ENCODE assay signal across 8 cellular contexts in the genomic region with DNA sequence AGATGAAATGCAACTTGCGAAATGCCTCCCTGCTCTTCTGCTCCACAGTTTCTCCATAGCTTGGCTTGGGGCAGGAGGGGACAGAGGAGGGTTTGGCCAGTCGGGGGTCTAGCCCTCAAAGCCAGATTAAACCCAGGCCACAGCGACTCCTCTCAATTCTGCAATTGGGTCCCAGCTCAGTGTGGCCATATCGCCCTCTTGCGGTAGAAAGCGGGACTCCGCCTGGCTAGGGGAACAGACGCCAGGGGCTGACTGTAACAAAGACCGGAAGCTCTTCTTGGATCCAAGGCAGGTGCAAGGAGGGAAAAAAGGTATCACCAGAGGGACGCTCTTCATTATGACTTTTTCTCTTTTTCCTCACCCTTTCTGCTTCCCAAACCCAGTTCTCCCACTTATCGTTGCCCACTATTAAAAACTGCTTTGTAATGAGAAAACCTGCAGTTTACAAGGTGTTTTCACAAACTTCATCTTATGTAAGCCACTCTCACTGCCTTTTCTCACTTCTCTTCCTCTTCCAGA. TPM values are rescaled to one million over a fixed set of nuclear protein-coding genes. Genes with fewer than 3 reads are reported as not detected.
DNase-seq lines count a peak whose midpoint lies in the region; ATAC-seq and TF ChIP-seq lines count a peak whose summit lies in the region.

No MANE protein-coding gene starts in this region.

- WGBS in lower leg skin, 2 donors: 9% methylated on average over 11 of the region's 11 CpGs

- ATAC-seq in HG03342 (IDR thresholded peaks at IDR 0.05; ENCODE audit: unreplicated experiment) (peak; percentile 48), GM19324 (IDR thresholded peaks at IDR 0.05; ENCODE audit: low FRiP score, unreplicated experiment) (no peak)

- no peak for TF ChIP-seq POLR2A in lower leg skin (IDR thresholded peaks at IDR 0.05)

- intact Hi-C loops in lower leg skin (cut with DNase I; ENCODE audit: low total_unique reads): loop anchor here (10.0 kb wide), 1 partner anchor 177 kb away; the partner anchor contains the start of gene KCP

- TF ChIP-seq CTCF in GM12801 (IDR thresholded peaks at IDR 0.05; ENCODE audit: extremely low read depth, insufficient read length): peak; percentile 85
- peak in 1 of 3 donors; percentile 71 for TF ChIP-seq CTCF in lower leg skin (IDR thresholded peaks at IDR 0.05)

- no peak overlapping the region for H3K4me3 ChIP-seq in lower leg skin (ENCODE audit: low read depth, poor library complexity, severe bottlenecking)

- peak; percentile 53 for DNase-seq in NCI-H510A (lab: John Stamatoyannopoulos, UW)
- DNase-seq in activated CD4-positive, alpha-beta T cell treated with anti-CD3 and anti-CD28 coated beads, Interleukin-2, amount 50 U/mL, for 24 hours (ENCODE audit: low read depth in 1 of 2, low spot score in 1 of 2): peak; percentile 84 to 89
- DNase-seq in dermis blood vessel endothelial cell: peak; percentile 82
- peak; percentile 68 to 96 for DNase-seq in lower leg skin (ENCODE audit: low spot score in 2 of 2)
- DNase-seq in stimulated activated CD4-positive, alpha-beta T cell treated with anti-CD3 and anti-CD28 coated beads, TNF-alpha, amount 100 ng/mL, for 48 hours (ENCODE audit: low read depth in 3 of 3): peak; percentile 77 to 87 (median 82)

RNA-seq across cellular contexts. Expression of gene TNPO3, which starts 36.6 kb away (rescaled TPM):
- total RNA-seq in dermis blood vessel endothelial cell: 57.2 and 83.1 TPM in 2 replicates
- 10 to 100 TPM; 26.7 to 36.7 (median 31.0) TPM for total RNA-seq in lower leg skin

RNA-seq across cellular contexts. Expression of gene TSPAN33, which starts 53.0 kb away (rescaled TPM):
- total RNA-seq in dermis blood vessel endothelial cell (0.19 TPM in 1 of 2 replicates, not detected in the other), lower leg skin (10 to 100 TPM in 2 of 4 donors, 1 to 10 TPM in 2; 7.4 to 13.4 (median 9.9) TPM)
